Comparison of ENCODE assay signal across 8 cellular contexts in the genomic region with DNA sequence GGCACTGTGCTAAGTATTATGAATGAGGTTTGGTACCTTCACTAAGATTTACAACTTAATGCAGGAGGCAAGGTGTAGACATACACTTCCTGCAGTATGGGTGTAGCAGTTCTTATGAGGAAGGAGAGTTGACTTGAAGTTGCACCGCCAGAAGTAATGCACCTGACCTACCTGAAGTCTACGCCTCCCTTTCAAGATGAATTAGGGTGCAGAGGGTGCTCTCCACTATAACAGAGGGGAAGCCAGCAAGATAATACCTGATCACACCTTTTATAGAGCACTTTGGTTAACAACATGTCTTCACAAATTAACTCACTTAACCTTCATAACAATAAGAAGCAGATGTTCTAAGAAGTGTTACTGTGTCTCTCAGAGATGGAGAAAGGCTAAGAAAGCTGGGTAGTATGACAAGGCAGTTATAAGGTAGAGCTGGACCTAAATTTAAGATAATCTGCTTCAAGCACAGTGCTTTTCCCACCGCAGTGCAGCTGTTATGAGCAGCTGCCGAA. TPM values are rescaled to one million over a fixed set of nuclear protein-coding genes. Genes with fewer than 3 reads are reported as not detected.
A peak's percentile ranks its signal among the peaks of the same experiment; 100 is the strongest.
DNase-seq lines count a peak whose midpoint lies in the region; ATAC-seq, FAIRE-seq and TF ChIP-seq lines count a peak whose summit lies in the region.

No MANE protein-coding gene starts in this region.

- H4K20me1 ChIP-seq in OCI-LY3 (ENCODE audit: insufficient read depth, low read length) (peaks cover 10% of the 10 kb centered on the region), endothelial cell of umbilical vein (replicated peaks; ENCODE audit: control insufficient read depth, extremely low read depth, insufficient read depth, low read length) (no peaks in the 10 kb centered on the region)

- peak overlapping the region; percentile 90 for H3K4me2 ChIP-seq in OCI-LY3 (ENCODE audit: low read length)
- peak overlapping the region; percentile 68 for H3K4me2 ChIP-seq in endothelial cell of umbilical vein (ENCODE audit: insufficient read depth, low read length)

- CTCF ChIA-PET in endothelial cell of umbilical vein (lab: Charles Lee): interaction anchor here (0.7 to 1.5 kb wide), 4 partner anchors 56 to 738 kb away, joined by 3 to 6 read pairs (median 4); no protein-coding TSS in a partner anchor

- no peak for TF ChIP-seq CTCF in D721Med (IDR thresholded peaks at IDR 0.05; ENCODE audit: insufficient read depth, missing control alignments)
- TF ChIP-seq CTCF in OCI-LY3 (IDR thresholded peaks at IDR 0.05; ENCODE audit: low read depth, low read length): no peak
- TF ChIP-seq CTCF in endothelial cell of umbilical vein (IDR thresholded peaks at IDR 0.05; ENCODE audit: extremely low read depth in 1 of 2, insufficient read depth in 1 of 2, low read depth in 1 of 2, low read length in 2 of 2): no peak
- no peak for TF ChIP-seq CTCF in pancreas (IDR thresholded peaks at IDR 0.05)

- FAIRE-seq in D721Med (lab: Jason Lieb, UNC) (peak; percentile 16), endothelial cell of umbilical vein (lab: Jason Lieb, UNC) (no peak), pancreas (lab: Jason Lieb, UNC) (no peak)

- POLR2A ChIA-PET in endothelial cell of umbilical vein (lab: Charles Lee): interaction anchor here (0.8 kb wide), 2 partner anchors 26 to 1029 kb away, joined by 3 to 8 read pairs; no protein-coding TSS in a partner anchor

- H3K9ac ChIP-seq in OCI-LY3 (ENCODE audit: low read length): peak overlapping the region; percentile 71
- no peak overlapping the region for H3K9ac ChIP-seq in endothelial cell of umbilical vein (replicated peaks; ENCODE audit: extremely low read depth, insufficient read depth, low read length)

- dilution Hi-C loops in endothelial cell of umbilical vein (cut with MboI; ENCODE audit: extremely low pct_ligation_motif_present, low sequenced_read_pairs): no loop called here

- H3K79me2 ChIP-seq in OCI-LY3 (ENCODE audit: low read length): peaks cover 44% of the 10 kb centered on the region
- H3K79me2 ChIP-seq in endothelial cell of umbilical vein (ENCODE audit: control insufficient read depth, insufficient read depth, low read length): peaks cover 43% of the 10 kb centered on the region

- no TSS peak for BruUV-seq in endothelial cell of umbilical vein (replicated peaks; lab: Mats Ljungman, UMichigan)

- ATAC-seq in pancreas: no peak
- no peak for ATAC-seq in HG02571 (IDR thresholded peaks at IDR 0.05; ENCODE audit: unreplicated experiment)
- ATAC-seq in aorta (ENCODE audit: low FRiP score): no peak

- peaks cover 8% of the 10 kb centered on the region for H3K4me1 ChIP-seq in OCI-LY3 (ENCODE audit: low read length)
- H3K4me1 ChIP-seq in endothelial cell of umbilical vein (ENCODE audit: control insufficient read depth, extremely low read depth, insufficient read depth, low read length): peaks cover 13% of the 10 kb centered on the region
- peaks cover 9 to 17% (median 15%) of the 10 kb centered on the region in 3 donors for H3K4me1 ChIP-seq in pancreas
- H3K4me1 ChIP-seq in aorta (ENCODE audit: control insufficient read depth in 1 of 2, insufficient read depth in 2 of 2, low read length in 2 of 2): peaks cover 0 to 3% of the 10 kb centered on the region in 2 donors

- peak overlapping the region; percentile 60 for H3K27ac ChIP-seq in OCI-LY3 (ENCODE audit: low read length)
- H3K27ac ChIP-seq in endothelial cell of umbilical vein (ENCODE audit: insufficient read depth, low read depth, low read length): no peak overlapping the region
- H3K27ac ChIP-seq in pancreas: peak overlapping the region in 3 of 4 donors; percentile 86 to 91 (median 89)
- peak overlapping the region in 1 of 2 donors; percentile 23 for H3K27ac ChIP-seq in aorta (ENCODE audit: low read depth in 1 of 2, low read length in 2 of 2)

- H3K27me3 ChIP-seq in OCI-LY3 (ENCODE audit: low read depth, low read length): no peaks in the 10 kb centered on the region
- peaks cover 11 to 13% of the 10 kb centered on the region in 2 experiments for H3K27me3 ChIP-seq in endothelial cell of umbilical vein (ENCODE audit: control insufficient read depth in 2 of 2, insufficient read depth in 2 of 2, low read length in 2 of 2)
- H3K27me3 ChIP-seq in pancreas: no peaks in the 10 kb centered on the region
- no peaks in the 10 kb centered on the region for H3K27me3 ChIP-seq in aorta (ENCODE audit: control insufficient read depth in 1 of 2, insufficient read depth in 2 of 2, low read length in 1 of 2)

- peak overlapping the region; percentile 97 for H2AFZ ChIP-seq in OCI-LY3 (ENCODE audit: low read depth, low read length)
- peak overlapping the region; percentile 93 for H2AFZ ChIP-seq in endothelial cell of umbilical vein (ENCODE audit: low read depth, low read length)

- DNase-seq in D721Med (ENCODE audit: insufficient read length, low spot score) (no peak), endothelial cell of umbilical vein (ENCODE audit: low read depth, low spot score) (no peak), pancreas (no peak), DMS153 treated with DMSO at 0.1 percent for 48 hours (lab: John Stamatoyannopoulos, UW; ENCODE audit: unreplicated experiment) (no peak), aorta (no peak), COLO829 (ENCODE audit: low spot score) (no peak)

- no peaks in the 10 kb centered on the region for H3K9me1 ChIP-seq in endothelial cell of umbilical vein (replicated peaks; ENCODE audit: control insufficient read depth, extremely low read depth, insufficient read depth, low read length)

- no peaks in the 10 kb centered on the region for H3K36me3 ChIP-seq in OCI-LY3 (replicated peaks; ENCODE audit: low read depth, low read length)
- H3K36me3 ChIP-seq in endothelial cell of umbilical vein (ENCODE audit: control insufficient read depth in 2 of 2, extremely low read depth in 1 of 2, insufficient read depth in 2 of 2, low read length in 2 of 2): no peaks in the 10 kb centered on the region
- H3K36me3 ChIP-seq in pancreas: no peaks in the 10 kb centered on the region
- no peaks in the 10 kb centered on the region for H3K36me3 ChIP-seq in aorta (ENCODE audit: control insufficient read depth in 1 of 2, insufficient read depth in 2 of 2, low read length in 1 of 2)

- no peak for TF ChIP-seq POLR2A in endothelial cell of umbilical vein (IDR thresholded peaks at IDR 0.05; ENCODE audit: low read depth, low read length)

- H3K4me3 ChIP-seq in OCI-LY3 (ENCODE audit: low read length): peak overlapping the region; percentile 81
- H3K4me3 ChIP-seq in endothelial cell of umbilical vein (replicated peaks in 1 of 3; ENCODE audit: insufficient read depth in 1 of 3, low read depth in 1 of 3, low read length in 3 of 3): peak overlapping the region in 2 of 3 experiments; percentile 79 to 97
- peak overlapping the region in 2 of 4 donors; percentile 70 to 78 for H3K4me3 ChIP-seq in pancreas
- peak overlapping the region in 1 of 2 donors; percentile 37 for H3K4me3 ChIP-seq in aorta (ENCODE audit: low read length in 2 of 2)

- WGBS in pancreas, 2 donors: 46 to 50% methylated on average over 4 of the region's 4 CpGs
- 46 to 49% methylated on average over 4 of the region's 4 CpGs for WGBS in aorta, 2 donors

- H3K9me3 ChIP-seq in OCI-LY3 (ENCODE audit: insufficient read depth, low read length) (no peaks in the 10 kb centered on the region), endothelial cell of umbilical vein (replicated peaks; ENCODE audit: control insufficient read depth, insufficient read depth, low read length) (no peaks in the 10 kb centered on the region), pancreas (no peaks in the 10 kb centered on the region), aorta (ENCODE audit: control insufficient read depth, low read length) (no peaks in the 10 kb centered on the region)

- intact Hi-C loops in endothelial cell of umbilical vein (cut with micrococcal nuclease) (loop anchor here (1.0 to 5.0 kb wide), 4 partner anchors 15 to 800 kb away; a partner anchor contains a TSS), pancreas (cut with DNase I) (no loop called here), aorta (cut with DNase I) (loop anchor here in 1 of 2 donors (10.0 kb wide), 1 partner anchor 259 kb away; a partner anchor contains a TSS)

TF ChIP-seq in endothelial cell of umbilical vein, 7 proteins besides CTCF, POLR2A, EP300 and RAD21:
- TF ChIP-seq EZH2 (IDR thresholded peaks at IDR 0.05; ENCODE audit: borderline replicate concordance, low read depth, low read length, severe bottlenecking) (no peak), POLR2AphosphoS5 (IDR thresholded peaks at IDR 0.05; ENCODE audit: insufficient read depth, low read depth, low read length) (no peak), JUN (IDR thresholded peaks at IDR 0.05; ENCODE audit: borderline replicate concordance, insufficient read depth, insufficient read length, low read depth) (no peak), GATA2 (IDR thresholded peaks at IDR 0.05; ENCODE audit: insufficient read depth, insufficient read length, low read depth, low read length) (no peak), FOS (IDR thresholded peaks at IDR 0.05; ENCODE audit: borderline replicate concordance, insufficient read depth, low read length) (no peak), MYC (IDR thresholded peaks at IDR 0.05; ENCODE audit: low read depth, low read length) (no peak)
- TF ChIP-seq, protein P1, sequence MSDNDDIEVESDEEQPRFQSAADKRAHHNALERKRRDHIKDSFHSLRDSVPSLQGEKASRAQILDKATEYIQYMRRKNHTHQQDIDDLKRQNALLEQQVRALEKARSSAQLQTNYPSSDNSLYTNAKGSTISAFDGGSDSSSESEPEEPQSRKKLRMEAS (IDR thresholded peaks at IDR 0.05; ENCODE audit: insufficient read depth, insufficient read length): no peak

RNA-seq across cellular contexts. Expression of a gene that starts 0.6 kb away (rescaled TPM):
- total RNA-seq in endothelial cell of umbilical vein (108 TPM in 2 replicates), pancreas (10 to 100 TPM; 37.6 to 57.7 (median 45.3) TPM), aorta (100 to 1,000 TPM; 103 to 105 TPM)
- polyA plus RNA-seq in endothelial cell of umbilical vein (14.6 and 20.4 TPM in 2 replicates), pancreas (10 to 100 TPM in 1 of 2 donors, 1 to 10 TPM in 1; 7.5 to 20.9 TPM), aorta (10 to 100 TPM; 39.3 to 59.0 TPM)
- polyA plus RNA-seq in endothelial cell of umbilical vein (2011; cell fraction: cytosol; rRNA removed): 25.7 and 27.7 TPM in 2 replicates
- 18.7 and 27.5 TPM in 2 replicates for polyA plus RNA-seq in endothelial cell of umbilical vein (2011; cell fraction: nucleus; rRNA removed)
- 86.0 and 106 TPM in 2 replicates for polyA plus RNA-seq in endothelial cell of umbilical vein (2012)
- 16.6 and 17.2 TPM in 2 replicates for polyA minus RNA-seq in endothelial cell of umbilical vein
- polyA minus RNA-seq in endothelial cell of umbilical vein (2011; cell fraction: cytosol; rRNA and poly(A)+ RNA removed): 16.2 TPM
- polyA minus RNA-seq in endothelial cell of umbilical vein (2011; cell fraction: nucleus; rRNA and poly(A)+ RNA removed): 41.1 and 58.4 TPM in 2 replicates
